8 cellular contexts compared by ENCODE assay signal in the genomic region with DNA sequence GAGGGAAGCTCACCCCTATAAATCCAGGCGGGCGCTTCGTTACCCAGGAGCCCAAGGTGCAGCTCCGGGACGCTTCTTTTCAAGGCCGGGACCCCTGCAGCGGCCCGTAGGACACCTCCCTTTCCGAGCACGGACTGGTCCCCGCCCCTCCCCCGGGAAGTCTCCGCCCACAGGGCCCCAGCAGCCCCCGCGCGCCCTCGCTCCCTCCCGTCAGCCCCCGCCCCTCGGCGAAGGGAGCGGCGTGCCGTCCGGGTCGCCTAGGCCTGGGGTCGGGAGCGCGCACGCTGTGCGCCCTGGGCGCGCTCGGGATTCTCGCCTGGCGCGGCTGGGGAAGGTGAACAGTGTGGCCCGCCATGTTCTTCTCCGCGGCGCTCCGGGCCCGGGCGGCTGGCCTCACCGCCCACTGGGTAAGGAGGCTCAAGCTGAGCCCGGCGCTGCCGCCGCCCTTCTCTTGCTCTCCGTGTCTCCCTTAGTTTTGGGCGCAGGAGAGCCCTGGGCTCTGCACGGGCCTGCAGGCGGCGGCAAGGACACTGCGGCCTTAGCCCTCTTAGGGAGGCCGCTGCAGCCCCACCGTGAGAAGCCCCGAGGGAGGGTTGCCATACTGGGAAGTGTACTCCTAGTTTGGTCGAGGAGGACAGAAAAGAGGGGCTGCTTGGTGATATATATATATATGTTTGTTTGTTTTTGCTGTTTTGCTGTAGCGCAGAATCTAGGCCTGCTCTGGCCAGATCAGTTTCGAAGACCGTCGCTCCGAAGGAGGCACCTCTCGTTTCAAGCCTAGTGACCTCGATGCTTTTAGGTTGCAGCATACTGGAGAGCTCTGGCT. TPM values are rescaled to one million over a fixed set of nuclear protein-coding genes. Genes with fewer than 3 reads are reported as not detected.
DNase-seq lines count a peak whose midpoint lies in the region; ATAC-seq and TF ChIP-seq lines count a peak whose summit lies in the region.

Gene NDUFV2, plus strand, starts transcription at position 309 of the 826 bp plus-strand sequence. Its CDS starts 45 bp downstream, at position 354.

- peak; percentile 83 to 92 for TF ChIP-seq POLR2A in Peyer's patch (IDR thresholded peaks at IDR 0.05)

- H3K9me3 ChIP-seq in KOPT-K1 (ENCODE audit: insufficient read depth, low read length, poor library complexity, severe bottlenecking) (no peaks in the 10 kb centered on the region), Peyer's patch (no peaks in the 10 kb centered on the region), muscle layer of colon (ENCODE audit: low read length) (no peaks in the 10 kb centered on the region)

- peaks cover 0 to 37% (median 7%) of the 10 kb centered on the region in 4 donors for H3K4me1 ChIP-seq in Peyer's patch
- peaks cover 43% of the 10 kb centered on the region for H3K4me1 ChIP-seq in muscle layer of colon (ENCODE audit: insufficient read depth, low read length)

- no peak for TF ChIP-seq CTCF in Peyer's patch (IDR thresholded peaks at IDR 0.05)

- DNase-seq in DMS79 treated with DMSO at 0.1 percent for 48 hours (lab: John Stamatoyannopoulos, UW): peak; percentile 90
- peak; percentile 95 to 99 (median 98) for DNase-seq in Peyer's patch
- peak; percentile 98 to 99 for DNase-seq in activated T-cell treated with anti-CD3 and anti-CD28 coated beads, Interleukin-2, amount 50 U/mL, for 48 hours
- peak; percentile 96 to 97 for DNase-seq in stimulated activated CD8-positive, alpha-beta memory T cell treated with anti-CD3 and anti-CD28 coated beads, Interleukin-7, amount 100 ng/mL, for 1 hour (ENCODE audit: low read depth in 2 of 2)

- ATAC-seq in GM21825 (IDR thresholded peaks at IDR 0.05; ENCODE audit: unreplicated experiment) (peak; percentile 87), esophagus mucosa (peak; percentile 99)

- H3K27me3 ChIP-seq in Peyer's patch (no peaks in the 10 kb centered on the region), muscle layer of colon (ENCODE audit: control insufficient read depth in 1 of 2, insufficient read depth in 2 of 2, low read length in 2 of 2) (no peaks in the 10 kb centered on the region)

- peak within 1 kb of the TSS; percentile 63 to 79 (median 72) for H3K4me3 ChIP-seq in Peyer's patch
- H3K4me3 ChIP-seq in muscle layer of colon (ENCODE audit: low read depth in 1 of 2, low read length in 2 of 2): peak within 1 kb of the TSS; percentile 69 to 77

- H3K27ac ChIP-seq in KOPT-K1 (ENCODE audit: low read depth, low read length, poor library complexity, severe bottlenecking) (peak within 1 kb of the TSS; percentile 90), Peyer's patch (peak within 1 kb of the TSS; percentile 91 to 96 (median 92)), muscle layer of colon (ENCODE audit: low read depth, low read length) (peak within 1 kb of the TSS; percentile 89)

- H3K9ac ChIP-seq in muscle layer of colon (ENCODE audit: low read length): peak within 1 kb of the TSS; percentile 83

- H3K36me3 ChIP-seq in KOPT-K1 (ENCODE audit: insufficient read depth, low read length) (peaks cover 36% of the 10 kb centered on the region), Peyer's patch (no peaks in the 10 kb centered on the region), muscle layer of colon (ENCODE audit: insufficient read depth, low read length) (no peaks in the 10 kb centered on the region)

RNA-seq across cellular contexts. Expression of gene NDUFV2, which starts in this region (rescaled TPM):
- total RNA-seq in Peyer's patch: 100 to 1,000 TPM in 2 of 4 donors, 10 to 100 TPM in 2; 83.3 to 132 (median 106) TPM
- 156 TPM for total RNA-seq in esophagus mucosa

Comparison
In these comparisons a context has a peak if more than half of its experiments do, and no peak if none do; other contexts are left out.
1. Peak in every context shown above with its lines: DNase-seq, ATAC-seq, H3K4me3 ChIP-seq and H3K27ac ChIP-seq.